ENCODE assay signal across 8 cellular contexts in genomic region chr7:18495412-18496335, GRCh38. TPM values are rescaled to one million over a fixed set of nuclear protein-coding genes. Genes with fewer than 3 reads are reported as not detected.
A peak's percentile ranks its signal among the peaks of the same experiment; 100 is the strongest.
DNase-seq lines count a peak whose midpoint lies in the region; ATAC-seq and TF ChIP-seq lines count a peak whose summit lies in the region.

HDAC9 (plus strand) TSS chr7:18495749; CDS start chr7:18496303, 554 bp downstream.

- no peak for TF ChIP-seq CTCF in IMR-90 (conservative IDR thresholded peaks at IDR 0.05; ENCODE audit: low read depth, low read length)
- TF ChIP-seq CTCF in Panc1 (IDR thresholded peaks at IDR 0.05), result no peak
- no peak for TF ChIP-seq CTCF in right lobe of liver (IDR thresholded peaks at IDR 0.05)

- H3K27ac ChIP-seq in IMR-90 (ENCODE audit: insufficient read depth, low read length) (no peak within 1 kb of the TSS), Panc1 (ENCODE audit: low read length) (peak within 1 kb of the TSS; percentile 74), duodenal mucosa (ENCODE audit: low read depth, low read length) (no peak within 1 kb of the TSS), right lobe of liver (no peak within 1 kb of the TSS)

- H3K9me1 ChIP-seq in IMR-90 (ENCODE audit: insufficient read depth, low read length), result no peaks in the 10 kb centered on the region; the same call in 1 of the 2 replicates

- H2BK15ac ChIP-seq in IMR-90 (ENCODE audit: low read depth, low read length), result peak within 1 kb of the TSS; percentile 9; the same call in 1 of the 3 replicates

- peak within 1 kb of the TSS; percentile 83 for H2AFZ ChIP-seq in IMR-90 (replicated peaks; ENCODE audit: low read length, poor library complexity)

- H3K9me3 ChIP-seq in ES-I3 (ENCODE audit: control insufficient read depth, insufficient read depth, low read length), result no peaks in the 10 kb centered on the region
- no peaks in the 10 kb centered on the region for H3K9me3 ChIP-seq in IMR-90 (ENCODE audit: control insufficient read depth, insufficient read depth, low read length)
- H3K9me3 ChIP-seq in Panc1 (ENCODE audit: control insufficient read depth, insufficient read depth, low read depth, low read length), result no peaks in the 10 kb centered on the region
- no peaks in the 10 kb centered on the region for H3K9me3 ChIP-seq in duodenal mucosa (ENCODE audit: control insufficient read depth in 1 of 2, low read length in 2 of 2)
- H3K9me3 ChIP-seq in right lobe of liver, result no peaks in the 10 kb centered on the region

- H3K36me3 ChIP-seq in ES-I3 (ENCODE audit: insufficient read depth, low read length), result no peaks in the 10 kb centered on the region
- H3K36me3 ChIP-seq in IMR-90 (ENCODE audit: control insufficient read depth, insufficient read depth, low read length), result no peaks in the 10 kb centered on the region
- no peaks in the 10 kb centered on the region for H3K36me3 ChIP-seq in Panc1 (ENCODE audit: control insufficient read depth, insufficient read depth, low read length)
- no peaks in the 10 kb centered on the region for H3K36me3 ChIP-seq in duodenal mucosa (ENCODE audit: control insufficient read depth in 1 of 2, insufficient read depth in 2 of 2, low read length in 2 of 2)
- H3K36me3 ChIP-seq in right lobe of liver, result no peaks in the 10 kb centered on the region

- no peak for TF ChIP-seq RAD21 in IMR-90 (IDR thresholded peaks at IDR 0.05; ENCODE audit: low read length)

- WGBS in IMR-90 (ENCODE audit: extremely low coverage in 2 of 2, insufficient read length in 1 of 2), 2 experiments, result 0% methylated on average over 4 of the region's 18 CpGs; no CpG with 5 or more reads in 1 of the 2 experiments
- 16% methylated on average over 18 of the region's 18 CpGs for WGBS in right lobe of liver (ENCODE audit: insufficient coverage, low coverage, low lambda C conversion rate, missing lambda C conversion rate)

- dilution Hi-C loops in IMR-90 (cut with HindIII; ENCODE audit: low sequenced_read_pairs, unreplicated experiment), result no loop called here

- H3K9ac ChIP-seq in ES-I3 (ENCODE audit: low read depth, low read length) (peak within 1 kb of the TSS; percentile 82), IMR-90 (ENCODE audit: low read depth, low read length) (no peak within 1 kb of the TSS), duodenal mucosa (ENCODE audit: low read depth in 1 of 2, low read length in 2 of 2) (peak within 1 kb of the TSS in 1 of 2 donors; percentile 47)

- H3K4me1 ChIP-seq in ES-I3 (ENCODE audit: insufficient read depth, low read length) (peaks cover 6% of the 10 kb centered on the region), IMR-90 (ENCODE audit: control insufficient read depth, insufficient read depth, low read length) (no peaks in the 10 kb centered on the region; the same call in 1 of the 2 replicates), Panc1 (ENCODE audit: control insufficient read depth, insufficient read depth, low read length) (peaks cover 29% of the 10 kb centered on the region), duodenal mucosa (ENCODE audit: control insufficient read depth in 1 of 2, insufficient read depth in 2 of 2, low read length in 2 of 2) (no peaks in the 10 kb centered on the region), right lobe of liver (no peaks in the 10 kb centered on the region)

- H3K4ac ChIP-seq in IMR-90 (ENCODE audit: low read depth, low read length), result peak within 1 kb of the TSS; percentile 74; the same call in 1 of the 2 replicates

- H3K14ac ChIP-seq in IMR-90 (replicated peaks; ENCODE audit: low read depth, low read length), result peak within 1 kb of the TSS; percentile 89

- CTCF ChIA-PET in IMR-90 (lab: Yijun Ruan, JAX), result no interaction called here
- CTCF ChIA-PET in Panc1 (lab: Charles Lee), result interaction anchor here (1.0 kb wide), 1 partner anchor 75 kb away, joined by 5 read pairs; no protein-coding TSS in a partner anchor

- H3K79me1 ChIP-seq in IMR-90 (ENCODE audit: low read depth in 1 of 2, low read length in 2 of 2), result 0 out of 4 replicates have a peak, but pooled peaks cover 0 to 4% of the 10 kb centered on the region in 2 experiments

- H4K91ac ChIP-seq in IMR-90 (ENCODE audit: insufficient read depth, low read depth, low read length), result no peak within 1 kb of the TSS

- H4K8ac ChIP-seq in IMR-90 (ENCODE audit: low read depth in 2 of 2, low read length in 2 of 2), result peak within 1 kb of the TSS in 1 of 2 experiments; percentile 36; a peak in 1 of 4 replicates

- H2AK9ac ChIP-seq in IMR-90 (replicated peaks; ENCODE audit: low read depth, low read length, poor library complexity), result no peak within 1 kb of the TSS

- peak within 1 kb of the TSS; percentile 84 for H3K4me2 ChIP-seq in IMR-90 (ENCODE audit: low read depth, low read length)

- H3K23ac ChIP-seq in IMR-90 (ENCODE audit: low read depth, low read length), result peak within 1 kb of the TSS; percentile 58

- intact Hi-C loops in IMR-90 (cut with micrococcal nuclease) (no loop called here), Panc1 (cut with micrococcal nuclease; ENCODE audit: unreplicated experiment) (loop anchor here (10.0 kb wide), 1 partner anchor 141 kb away; no protein-coding TSS in a partner anchor), right lobe of liver (cut with DNase I) (no loop called here)

- BruUV-seq in IMR-90 (replicated peaks; lab: Mats Ljungman, UMichigan), result no TSS peak
- BruUV-seq in Panc1 (replicated peaks; lab: Mats Ljungman, UMichigan), result no TSS peak

- no peak within 1 kb of the TSS for H4K5ac ChIP-seq in IMR-90 (ENCODE audit: low read depth, low read length)

- H2BK20ac ChIP-seq in IMR-90 (ENCODE audit: low read depth, low read length), result peak within 1 kb of the TSS; percentile 53

- POLR2A ChIA-PET in IMR-90 (lab: Charles Lee; ENCODE audit: unreplicated experiment) (no interaction called here), Panc1 (lab: Charles Lee) (interaction anchor here (1.4 kb wide), 1 partner anchor 13 kb away, joined by 4 read pairs; no protein-coding TSS in a partner anchor)

- H3K4me3 ChIP-seq in IMR-90 (ENCODE audit: insufficient read depth, low read depth, low read length) (peak within 1 kb of the TSS; percentile 29; the same call in 1 of the 2 replicates), Panc1 (ENCODE audit: low read depth in 2 of 2, low read length in 2 of 2) (peak within 1 kb of the TSS; percentile 44 to 64), duodenal mucosa (ENCODE audit: low read depth in 1 of 2, low read length in 2 of 2) (peak within 1 kb of the TSS; percentile 55 to 61), right lobe of liver (peak within 1 kb of the TSS in 1 of 3 donors; percentile 12)

- ATAC-seq in GM21529 (IDR thresholded peaks at IDR 0.05; ENCODE audit: unreplicated experiment) (peak; percentile 91), IMR-90 (ENCODE audit: low read depth) (peak; percentile 66), Panc1 (peak; percentile 91), right lobe of liver (peak; percentile 35 to 56 (median 51))

- in situ Hi-C loops in IMR-90 (cut with MboI; ENCODE audit: low sequenced_read_pairs) (no loop called here), Panc1 (cut with HindIII; ENCODE audit: low pct_unique_long_range_greater_than_20kb, low sequenced_read_pairs) (no loop called here)

- no peaks in the 10 kb centered on the region for H4K20me1 ChIP-seq in IMR-90 (ENCODE audit: insufficient read depth, low read length)

- no peak within 1 kb of the TSS; the same call in 1 of the 2 replicates for H3K56ac ChIP-seq in IMR-90 (ENCODE audit: extremely low read depth, insufficient read depth, low read length)

- peak within 1 kb of the TSS; percentile 33 for H2BK5ac ChIP-seq in IMR-90 (ENCODE audit: low read depth, low read length, poor library complexity, severe bottlenecking)

- TF ChIP-seq POLR2A in IMR-90 (IDR thresholded peaks at IDR 0.05; ENCODE audit: low read depth, low read length) (no peak), right lobe of liver (IDR thresholded peaks at IDR 0.05) (no peak)

- no peaks in the 10 kb centered on the region for H3K27me3 ChIP-seq in IMR-90 (ENCODE audit: control insufficient read depth, insufficient read depth, low read length)
- no peaks in the 10 kb centered on the region for H3K27me3 ChIP-seq in Panc1 (ENCODE audit: control insufficient read depth, insufficient read depth, low read length)
- H3K27me3 ChIP-seq in duodenal mucosa (ENCODE audit: control insufficient read depth in 1 of 2, insufficient read depth in 2 of 2, low read length in 2 of 2), result no peaks in the 10 kb centered on the region
- no peaks in the 10 kb centered on the region for H3K27me3 ChIP-seq in right lobe of liver

- peak; percentile 48 for DNase-seq in IMR-90
- no peak for DNase-seq in Panc1 (ENCODE audit: low read depth, low spot score)
- no peak for DNase-seq in right lobe of liver
- peak; percentile 92 for DNase-seq in superior temporal gyrus (ENCODE audit: extremely low spot score)
- no peak for DNase-seq in stimulated activated CD4-positive, alpha-beta T cell treated with anti-CD3 and anti-CD28 coated beads, Interleukin-4, amount 100 ng/mL, for 4 hours

- no peak within 1 kb of the TSS for H3K18ac ChIP-seq in IMR-90 (ENCODE audit: low read depth, low read length)

- H2BK120ac ChIP-seq in IMR-90 (ENCODE audit: low read depth, low read length), result peak within 1 kb of the TSS; percentile 62; the same call in 1 of the 2 replicates

- no peak within 1 kb of the TSS for H2AK5ac ChIP-seq in IMR-90 (ENCODE audit: low read depth, low read length)

TF ChIP-seq in IMR-90, 13 proteins besides CTCF, POLR2A, EP300 and RAD21 (continues in another document):
- no peak for TF ChIP-seq RCOR1 (IDR thresholded peaks at IDR 0.05; ENCODE audit: insufficient replicate concordance, low read length)
- no peak for TF ChIP-seq ELK1 (IDR thresholded peaks at IDR 0.05; ENCODE audit: borderline replicate concordance, low read depth, low read length)
- no peak for TF ChIP-seq NFE2L2 (IDR thresholded peaks at IDR 0.05; ENCODE audit: low read depth, low read length)
- TF ChIP-seq CEBPB (IDR thresholded peaks at IDR 0.05; ENCODE audit: low read depth, low read length), result no peak
- no peak for TF ChIP-seq MXI1 (IDR thresholded peaks at IDR 0.05; ENCODE audit: borderline replicate concordance, low read depth, low read length)

RNA-seq across cellular contexts. Expression of gene HDAC9, which starts in this region (rescaled TPM):
- 24.2 and 24.7 TPM in 2 replicates for total RNA-seq in IMR-90 (2012; rRNA removed)
- 4.3 TPM in 2 replicates for polyA plus RNA-seq in IMR-90 (2012; rRNA removed)
- 1.3 and 1.4 TPM in 2 replicates for polyA plus RNA-seq in IMR-90 (2012; cell fraction: cytosol; rRNA removed)
- 2.1 and 8.5 TPM in 2 replicates for polyA plus RNA-seq in IMR-90 (2012; cell fraction: nucleus; rRNA removed; ENCODE audit: low replicate concordance)
- 17.1 TPM for total RNA-seq in Panc1 (2021; ENCODE audit: unreplicated experiment)
- polyA plus RNA-seq in Panc1 (2012; ENCODE audit: insufficient read length), result 9.2 TPM
- 1 to 10 TPM; 1.0 to 4.1 (median 2.5) TPM for total RNA-seq in right lobe of liver

Comparison
In these comparisons a context has a peak if more than half of its experiments do, and no peak if none do; other contexts are left out.
1. DNase-seq: peak in IMR-90 (single experiment) and superior temporal gyrus (single experiment); none in Panc1 (single experiment), right lobe of liver (0 of 3) and stimulated activated CD4-positive, alpha-beta T cell treated with anti-CD3 and anti-CD28 coated beads, Interleukin-4, amount 100 ng/mL, for 4 hours (0 of 2).
2. Peak in every context shown above with its lines, with median percentiles within 50 percentile points of each other: ATAC-seq.